10 cellular contexts compared by ENCODE assay signal in genomic region chr2:46336560-46336959, GRCh38. TPM values are rescaled to one million over a fixed set of nuclear protein-coding genes. Genes with fewer than 3 reads are reported as not detected.
DNase-seq lines count a peak whose midpoint lies in the region; ATAC-seq, FAIRE-seq and TF ChIP-seq lines count a peak whose summit lies in the region.
"Had no signal": no experiment of that assay in that cellular context is flagged by ENCODE, and none has a peak within 500 bp of the region (broad histone marks: within the 10 kb centered on the region; RNA-seq: fewer than 3 reads in every experiment).

No MANE protein-coding gene starts in this region.

- H3K36me3 ChIP-seq in left ventricle myocardium inferior: no peaks in the 10 kb centered on the region

- peak overlapping the region; percentile 54 for H3K4me3 ChIP-seq in left ventricle myocardium inferior
- H3K4me3 ChIP-seq in skin epidermis: no peak overlapping the region

- peaks cover 100% of the 10 kb centered on the region for H3K4me1 ChIP-seq in left ventricle myocardium inferior

- no peak for TF ChIP-seq CTCF in left ventricle myocardium inferior (IDR thresholded peaks at IDR 0.05; ENCODE audit: borderline replicate concordance)

- no peaks in the 10 kb centered on the region for H3K9me3 Mint-ChIP-seq in activated T-helper 17 cell treated with anti-CD3 and anti-CD28 coated beads, Interleukin-2, amount 50 U/mL, for 72 hours

- peaks cover 4% of the 10 kb centered on the region for H3K4me1 Mint-ChIP-seq in activated T-helper 17 cell treated with anti-CD3 and anti-CD28 coated beads, Interleukin-2, amount 50 U/mL, for 72 hours

- peak overlapping the region; percentile 4 for H3K27ac Mint-ChIP-seq in activated T-helper 17 cell treated with anti-CD3 and anti-CD28 coated beads, Interleukin-2, amount 50 U/mL, for 72 hours

- intact Hi-C loops in left ventricle myocardium inferior (cut with micrococcal nuclease): no loop called here

- H3K27me3 Mint-ChIP-seq in activated T-helper 17 cell treated with anti-CD3 and anti-CD28 coated beads, Interleukin-2, amount 50 U/mL, for 72 hours: peaks cover 12% of the 10 kb centered on the region

- FAIRE-seq in GM19239 (lab: Jason Lieb, UNC): no peak

- no peak overlapping the region for H3K4me3 Mint-ChIP-seq in activated T-helper 17 cell treated with anti-CD3 and anti-CD28 coated beads, Interleukin-2, amount 50 U/mL, for 72 hours

- no peaks in the 10 kb centered on the region for H3K27me3 ChIP-seq in left ventricle myocardium inferior (ENCODE audit: low read depth)

- ATAC-seq in activated T-helper 17 cell treated with anti-CD3 and anti-CD28 coated beads, Interleukin-2, amount 50 U/mL, for 72 hours (replicated peaks): no peak
- no peak for ATAC-seq in GM19328 (IDR thresholded peaks at IDR 0.05; ENCODE audit: unreplicated experiment)

- H3K9me3 ChIP-seq in left ventricle myocardium inferior (replicated peaks): no peaks in the 10 kb centered on the region

- H3K27ac ChIP-seq in left ventricle myocardium inferior (replicated peaks) (peak overlapping the region; percentile 87), skin epidermis (peak overlapping the region in 17 of 21 experiments; percentile 12 to 87 (median 69))

- peak; percentile 52 for DNase-seq in GM03348 (ENCODE audit: low spot score)
- DNase-seq in left ventricle myocardium inferior: no peak
- DNase-seq in NCI-H1105 treated with DMSO at 0.1 percent for 48 hours (lab: John Stamatoyannopoulos, UW): no peak
- no peak for DNase-seq in GM19239 (ENCODE audit: insufficient read length, low spot score)
- DNase-seq in NCI-H1092 treated with DMSO at 0.1 percent for 48 hours (lab: John Stamatoyannopoulos, UW): no peak
- DNase-seq: activated CD4-positive, CD25-positive, alpha-beta regulatory T cell; islet precursor cell had no signal

- no peaks in the 10 kb centered on the region for H3K36me3 Mint-ChIP-seq in activated T-helper 17 cell treated with anti-CD3 and anti-CD28 coated beads, Interleukin-2, amount 50 U/mL, for 72 hours (ENCODE audit: low read depth)

RNA-seq across cellular contexts. Expression of gene EPAS1, which starts 39.4 kb away (rescaled TPM):
- 100 to 1,000 TPM in 1 of 2 donors, 10 to 100 TPM in 1; 53.7 to 210 TPM for total RNA-seq in activated T-helper 17 cell treated with anti-CD3 and anti-CD28 coated beads, Interleukin-2, amount 50 U/mL, for 72 hours
- total RNA-seq in left ventricle myocardium inferior: 205 TPM
